1 cellular context compared by ENCODE assay signal in the genomic region with DNA sequence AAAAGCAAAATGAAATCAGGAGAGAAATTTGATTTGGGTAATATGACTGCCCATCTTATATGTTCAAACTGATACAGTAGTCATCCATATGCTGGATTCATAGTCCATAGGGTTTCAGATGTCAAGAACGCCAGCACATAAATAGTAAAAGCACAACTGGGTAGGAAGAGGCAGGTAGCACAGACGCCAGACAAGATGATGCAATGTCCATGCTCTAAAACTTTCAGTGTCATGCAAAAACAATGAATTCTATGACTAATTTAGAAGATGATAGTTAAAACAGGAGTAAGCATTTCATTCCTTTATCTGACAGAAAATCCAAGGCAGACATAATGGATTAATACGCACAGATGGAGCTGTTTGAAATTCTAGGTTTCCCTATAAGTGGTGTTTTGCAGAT.
TF ChIP-seq lines count a peak whose summit lies in the region.

No MANE protein-coding gene starts in this region.

TF ChIP-seq in neural cell, 6 proteins besides CTCF, POLR2A, EP300 and RAD21 (continued from another document):
- TF ChIP-seq, protein P1, sequence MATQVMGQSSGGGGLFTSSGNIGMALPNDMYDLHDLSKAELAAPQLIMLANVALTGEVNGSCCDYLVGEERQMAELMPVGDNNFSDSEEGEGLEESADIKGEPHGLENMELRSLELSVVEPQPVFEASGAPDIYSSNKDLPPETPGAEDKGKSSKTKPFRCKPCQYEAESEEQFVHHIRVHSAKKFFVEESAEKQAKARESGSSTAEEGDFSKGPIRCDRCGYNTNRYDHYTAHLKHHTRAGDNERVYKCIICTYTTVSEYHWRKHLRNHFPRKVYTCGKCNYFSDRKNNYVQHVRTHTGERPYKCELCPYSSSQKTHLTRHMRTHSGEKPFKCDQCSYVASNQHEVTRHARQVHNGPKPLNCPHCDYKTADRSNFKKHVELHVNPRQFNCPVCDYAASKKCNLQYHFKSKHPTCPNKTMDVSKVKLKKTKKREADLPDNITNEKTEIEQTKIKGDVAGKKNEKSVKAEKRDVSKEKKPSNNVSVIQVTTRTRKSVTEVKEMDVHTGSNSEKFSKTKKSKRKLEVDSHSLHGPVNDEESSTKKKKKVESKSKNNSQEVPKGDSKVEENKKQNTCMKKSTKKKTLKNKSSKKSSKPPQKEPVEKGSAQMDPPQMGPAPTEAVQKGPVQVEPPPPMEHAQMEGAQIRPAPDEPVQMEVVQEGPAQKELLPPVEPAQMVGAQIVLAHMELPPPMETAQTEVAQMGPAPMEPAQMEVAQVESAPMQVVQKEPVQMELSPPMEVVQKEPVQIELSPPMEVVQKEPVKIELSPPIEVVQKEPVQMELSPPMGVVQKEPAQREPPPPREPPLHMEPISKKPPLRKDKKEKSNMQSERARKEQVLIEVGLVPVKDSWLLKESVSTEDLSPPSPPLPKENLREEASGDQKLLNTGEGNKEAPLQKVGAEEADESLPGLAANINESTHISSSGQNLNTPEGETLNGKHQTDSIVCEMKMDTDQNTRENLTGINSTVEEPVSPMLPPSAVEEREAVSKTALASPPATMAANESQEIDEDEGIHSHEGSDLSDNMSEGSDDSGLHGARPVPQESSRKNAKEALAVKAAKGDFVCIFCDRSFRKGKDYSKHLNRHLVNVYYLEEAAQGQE (IDR thresholded peaks at IDR 0.05; ENCODE audit: borderline replicate concordance): no peak
- TF ChIP-seq MXI1 (conservative IDR thresholded peaks at IDR 0.05; ENCODE audit: poor library complexity, severe bottlenecking): no peak
- TF ChIP-seq EZH2 (IDR thresholded peaks at IDR 0.05; ENCODE audit: borderline replicate concordance, insufficient read depth, low read length, poor library complexity, severe bottlenecking): no peak
- no peak for TF ChIP-seq POLR2AphosphoS5 (IDR thresholded peaks at IDR 0.05)
